Comparison of ENCODE assay signal across 21 cellular contexts in the genomic region with DNA sequence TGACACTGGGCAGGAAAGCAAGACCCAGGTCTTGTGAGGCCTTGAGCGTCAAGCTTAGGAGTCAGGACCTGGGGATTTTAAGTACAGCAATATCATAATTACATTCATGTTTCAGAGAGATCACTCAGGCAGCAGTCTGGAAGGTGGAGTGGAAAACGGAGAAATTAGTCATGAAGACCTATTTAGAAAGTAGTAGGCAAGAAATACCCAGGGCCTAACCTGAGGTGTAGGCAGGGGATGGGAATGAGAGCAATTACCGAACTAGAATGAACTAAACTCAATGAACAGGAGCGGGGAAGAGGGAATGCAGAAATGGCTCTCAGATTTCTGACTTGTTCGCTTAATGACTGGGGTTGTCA.
DNase-seq lines count a peak whose midpoint lies in the region; ATAC-seq and TF ChIP-seq lines count a peak whose summit lies in the region.
"Had no signal": no experiment of that assay in that cellular context is flagged by ENCODE, and none has a peak within 500 bp of the region (broad histone marks: within the 10 kb centered on the region; RNA-seq: fewer than 3 reads in every experiment).

No MANE protein-coding gene starts in this region.

- no peaks in the 10 kb centered on the region for H3K36me3 Mint-ChIP-seq in nephron (ENCODE audit: low read depth)
- peaks cover 24% of the 10 kb centered on the region for H3K36me3 Mint-ChIP-seq in activated CD4-positive, alpha-beta memory T cell treated with anti-CD3 and anti-CD28 coated beads for 36 hours
- H3K36me3 Mint-ChIP-seq: activated naive CD4-positive, alpha-beta T cell treated with anti-CD3 and anti-CD28 coated beads, Interleukin-2, amount 10 ng/mL, durations not matched to agents 7 days and 5 days had no signal

- peaks cover 61% of the 10 kb centered on the region for H3K4me1 Mint-ChIP-seq in nephron
- H3K4me1 Mint-ChIP-seq in activated CD4-positive, alpha-beta memory T cell treated with anti-CD3 and anti-CD28 coated beads for 36 hours (ENCODE audit: low read depth): no peaks in the 10 kb centered on the region
- H3K4me1 Mint-ChIP-seq: activated naive CD4-positive, alpha-beta T cell treated with anti-CD3 and anti-CD28 coated beads, Interleukin-2, amount 10 ng/mL, durations not matched to agents 7 days and 5 days; naive thymus-derived CD4-positive, alpha-beta T cell had no signal

- H3K27ac ChIP-seq in cardiac muscle cell: peak overlapping the region; percentile 81
- no peak overlapping the region for H3K27ac ChIP-seq in heart left ventricle
- peak overlapping the region; percentile 89 for H3K27ac ChIP-seq in epithelial cell of prostate
- peak overlapping the region; percentile 73 for H3K27ac ChIP-seq in vagina
- H3K27ac ChIP-seq: gastroesophageal sphincter, lower lobe of right lung, VCaP had no signal

- peak overlapping the region in 1 of 3 experiments; percentile 2 for H3K4me3 Mint-ChIP-seq in nephron
- no peak overlapping the region for H3K4me3 Mint-ChIP-seq in activated CD4-positive, alpha-beta memory T cell treated with anti-CD3 and anti-CD28 coated beads for 36 hours
- H3K4me3 Mint-ChIP-seq: activated naive CD4-positive, alpha-beta T cell treated with anti-CD3 and anti-CD28 coated beads, Interleukin-2, amount 10 ng/mL, durations not matched to agents 7 days and 5 days; CD14-positive monocyte; naive thymus-derived CD4-positive, alpha-beta T cell had no signal

- peaks cover 48% of the 10 kb centered on the region for H3K4me1 ChIP-seq in cardiac muscle cell (ENCODE audit: low read depth)
- H3K4me1 ChIP-seq in heart left ventricle: peaks cover 0 to 33% (median 6%) of the 10 kb centered on the region in 12 donors
- H3K4me1 ChIP-seq in vagina: peaks cover 10% of the 10 kb centered on the region
- H3K4me1 ChIP-seq: lower lobe of right lung had no signal

- TF ChIP-seq CTCF in cardiac muscle cell (IDR thresholded peaks at IDR 0.05; ENCODE audit: low read depth, low read length) (no peak), heart left ventricle (IDR thresholded peaks at IDR 0.05) (no peak), nephron (IDR thresholded peaks at IDR 0.05; ENCODE audit: unreplicated experiment in 3 of 3) (no peak), vagina (IDR thresholded peaks at IDR 0.05) (no peak)

- no peaks in the 10 kb centered on the region for H3K27me3 ChIP-seq in cardiac muscle cell
- H3K27me3 ChIP-seq in heart left ventricle: no peaks in the 10 kb centered on the region
- H3K27me3 ChIP-seq in vagina: no peaks in the 10 kb centered on the region
- H3K27me3 ChIP-seq: ascending aorta, gastroesophageal sphincter, tibial artery had no signal

- H3K4me3 ChIP-seq in cardiac muscle cell: no peak overlapping the region
- no peak overlapping the region for H3K4me3 ChIP-seq in heart left ventricle
- H3K4me3 ChIP-seq in vagina: no peak overlapping the region
- H3K4me3 ChIP-seq: ascending aorta, gastroesophageal sphincter, lower lobe of right lung, tibial artery had no signal

- POLR2A ChIA-PET in activated CD4-positive, alpha-beta memory T cell treated with anti-CD3 and anti-CD28 coated beads for 36 hours (lab: Charles Lee): no interaction called here

- no peaks in the 10 kb centered on the region for H3K9me3 Mint-ChIP-seq in nephron
- no peaks in the 10 kb centered on the region for H3K9me3 Mint-ChIP-seq in activated CD4-positive, alpha-beta memory T cell treated with anti-CD3 and anti-CD28 coated beads for 36 hours
- H3K9me3 Mint-ChIP-seq: activated naive CD4-positive, alpha-beta T cell treated with anti-CD3 and anti-CD28 coated beads, Interleukin-2, amount 10 ng/mL, durations not matched to agents 7 days and 5 days; naive thymus-derived CD4-positive, alpha-beta T cell had no signal

- CTCF ChIA-PET in activated CD4-positive, alpha-beta memory T cell treated with anti-CD3 and anti-CD28 coated beads for 36 hours (lab: Charles Lee): no interaction called here

- intact Hi-C loops in heart left ventricle (cut with DNase I) (no loop called here), vagina (cut with DNase I) (no loop called here)
- intact Hi-C loops in activated CD4-positive, alpha-beta memory T cell treated with anti-CD3 and anti-CD28 coated beads for 36 hours (cut with micrococcal nuclease): no loop called here

- H3K27me3 Mint-ChIP-seq in nephron (ENCODE audit: low read depth): no peaks in the 10 kb centered on the region
- H3K27me3 Mint-ChIP-seq in activated CD4-positive, alpha-beta memory T cell treated with anti-CD3 and anti-CD28 coated beads for 36 hours: no peaks in the 10 kb centered on the region
- H3K27me3 Mint-ChIP-seq: activated naive CD4-positive, alpha-beta T cell treated with anti-CD3 and anti-CD28 coated beads, Interleukin-2, amount 10 ng/mL, durations not matched to agents 7 days and 5 days; naive thymus-derived CD4-positive, alpha-beta T cell had no signal

- H3K9me3 ChIP-seq in cardiac muscle cell (ENCODE audit: low read depth): no peaks in the 10 kb centered on the region
- H3K9me3 ChIP-seq in heart left ventricle: no peaks in the 10 kb centered on the region
- H3K9me3 ChIP-seq in vagina: no peaks in the 10 kb centered on the region
- H3K9me3 ChIP-seq: ascending aorta, gastroesophageal sphincter, lower lobe of right lung, tibial artery had no signal

- H3K36me3 ChIP-seq in cardiac muscle cell (no peaks in the 10 kb centered on the region), heart left ventricle (no peaks in the 10 kb centered on the region), vagina (no peaks in the 10 kb centered on the region)
- H3K36me3 ChIP-seq: gastroesophageal sphincter, lower lobe of right lung, tibial artery had no signal

- H3K27ac Mint-ChIP-seq in nephron: peak overlapping the region; percentile 92 to 96 (median 94)
- no peak overlapping the region for H3K27ac Mint-ChIP-seq in activated CD4-positive, alpha-beta memory T cell treated with anti-CD3 and anti-CD28 coated beads for 36 hours
- H3K27ac Mint-ChIP-seq: activated naive CD4-positive, alpha-beta T cell treated with anti-CD3 and anti-CD28 coated beads, Interleukin-2, amount 10 ng/mL, durations not matched to agents 7 days and 5 days; naive thymus-derived CD4-positive, alpha-beta T cell had no signal

- no peak for ATAC-seq in heart left ventricle
- ATAC-seq: gastroesophageal sphincter, lower lobe of right lung had no signal

- TF ChIP-seq POLR2A in heart left ventricle (IDR thresholded peaks at IDR 0.05) (no peak), vagina (IDR thresholded peaks at IDR 0.05) (no peak)

- WGBS in heart left ventricle, 4 donors: 92 to 99% (median 95%) methylated on average over 5 of the region's 5 CpGs

- DNase-seq in cardiac muscle cell (ENCODE audit: low read depth in 1 of 2, low spot score in 1 of 2) (no peak), heart left ventricle (no peak), epithelial cell of prostate (ENCODE audit: low read depth, low spot score) (no peak), vagina (ENCODE audit: extremely low spot score in 2 of 2) (peak in 1 of 2 donors; percentile 27), occipital lobe (lab: John Stamatoyannopoulos, UW) (no peak)
- DNase-seq in activated CD4-positive, alpha-beta memory T cell treated with anti-CD3 and anti-CD28 coated beads for 36 hours: no peak
- DNase-seq in activated effector memory CD4-positive, alpha-beta T cell treated with anti-CD3 and anti-CD28 coated beads, Interleukin-2, amount 50 U/mL, for 16 hours: no peak
- DNase-seq: activated naive CD4-positive, alpha-beta T cell treated with anti-CD3 and anti-CD28 coated beads, Interleukin-2, amount 10 ng/mL, durations not matched to agents 7 days and 5 days; activated T-cell treated with anti-CD3 and anti-CD28 coated beads, Interleukin-2, amount 50 U/mL, for 1 hour; GOT3; lower lobe of right lung; naive thymus-derived CD4-positive, alpha-beta T cell; NCI-H1436; NCI-H82; stimulated activated naive CD4-positive, alpha-beta T cell had no signal

Comparison
In these comparisons a context has a peak if more than half of its experiments do, and no peak if none do; other contexts are left out.
1. H3K27ac ChIP-seq: peak in cardiac muscle cell (single experiment), epithelial cell of prostate (single experiment) and vagina (single experiment); none in heart left ventricle (0 of 12).